Comparison of ENCODE assay signal across 24 cellular contexts in the genomic region with DNA sequence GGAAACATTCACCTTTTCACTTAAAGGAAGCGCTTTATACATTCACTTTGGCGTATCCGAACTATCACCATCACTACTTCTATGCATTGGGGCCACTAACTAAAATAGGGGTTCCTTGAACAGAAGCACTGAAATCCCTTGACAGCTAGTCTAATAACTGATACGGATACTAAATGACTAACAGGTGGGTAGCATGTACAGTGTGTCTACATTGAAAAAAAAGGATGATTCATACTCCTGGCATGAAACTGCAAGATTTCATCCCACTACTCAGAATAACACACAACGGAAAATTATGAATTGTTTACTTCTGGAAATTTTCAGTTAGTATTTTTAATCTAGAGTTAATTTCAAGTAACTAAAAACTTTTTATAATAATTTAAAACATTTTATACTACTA.
DNase-seq lines count a peak whose midpoint lies in the region; ATAC-seq, FAIRE-seq and TF ChIP-seq lines count a peak whose summit lies in the region.
"Had no signal": no experiment of that assay in that cellular context is flagged by ENCODE, and none has a peak within 500 bp of the region (broad histone marks: within the 10 kb centered on the region; RNA-seq: fewer than 3 reads in every experiment).

No MANE protein-coding gene starts in this region.

- H3K27ac Mint-ChIP-seq in activated T-helper 17 cell treated with anti-CD3 and anti-CD28 coated beads, Interleukin-2, amount 50 U/mL, for 72 hours = no peak overlapping the region
- H3K27ac Mint-ChIP-seq: activated naive CD8-positive, alpha-beta T cell; HFFc6; stimulated activated naive B cell treated with anti-CD40 and anti-IgM and Interleukin-4, amounts not matched to agents 10 μg/mL and 1 μg/mL and 100 μg/mL, for 72 hours had no signal

- peak; percentile 82 for ATAC-seq in activated T-helper 17 cell treated with anti-CD3 and anti-CD28 coated beads, Interleukin-2, amount 50 U/mL, for 72 hours (replicated peaks)
- no peak for ATAC-seq in foreskin keratinocyte
- ATAC-seq in GM21717 (IDR thresholded peaks at IDR 0.05; ENCODE audit: unreplicated experiment) = no peak
- ATAC-seq: heart right ventricle; left lobe of liver; sciatic nerve; stimulated activated naive B cell treated with anti-CD40 and anti-IgM and Interleukin-4, amounts not matched to agents 10 μg/mL and 1 μg/mL and 100 μg/mL, for 72 hours had no signal

- H3K27me3 Mint-ChIP-seq in activated T-helper 17 cell treated with anti-CD3 and anti-CD28 coated beads, Interleukin-2, amount 50 U/mL, for 72 hours = no peaks in the 10 kb centered on the region
- H3K27me3 Mint-ChIP-seq: activated naive CD8-positive, alpha-beta T cell; stimulated activated naive B cell treated with anti-CD40 and anti-IgM and Interleukin-4, amounts not matched to agents 10 μg/mL and 1 μg/mL and 100 μg/mL, for 72 hours had no signal

- peak; percentile 3 for DNase-seq in ACHN
- DNase-seq in HTR-8/SVneo (ENCODE audit: insufficient read length, low spot score) = peak; percentile 36
- peak; percentile 5 for DNase-seq in glomerular endothelial cell (ENCODE audit: extremely low read depth, low read depth, low spot score)
- DNase-seq in foreskin keratinocyte = no peak
- DNase-seq in stimulated activated CD8-positive, alpha-beta memory T cell treated with anti-CD3 and anti-CD28 coated beads, Interleukin-4, amount 100 ng/mL, for 48 hours = no peak
- DNase-seq in cerebellar cortex (ENCODE audit: low spot score) = no peak
- DNase-seq: activated CD4-positive, alpha-beta T cell treated with anti-CD3 and anti-CD28 coated beads, Interleukin-2, amount 50 U/mL, for 1 hour; cerebellar nuclear complex; GM23248; heart right ventricle; HFFc6; mesenchymal stem cell; MV-4-11; NCI-H510A; stimulated activated CD4-positive, alpha-beta T cell treated with anti-CD3 and anti-CD28 coated beads, Interleukin-4, amount 100 ng/mL, for 4 hours; stimulated activated naive B cell treated with anti-CD40 and anti-IgM and Interleukin-4, amounts not matched to agents 10 μg/mL and 1 μg/mL and 100 μg/mL, for 72 hours; T-helper 9 cell had no signal

- no peaks in the 10 kb centered on the region for H3K27me3 ChIP-seq in foreskin keratinocyte
- H3K27me3 ChIP-seq: heart right ventricle had no signal

- in situ Hi-C loops in ACHN (cut with HindIII; ENCODE audit: low pct_ligation_motif_present, low pct_unique_long_range_greater_than_20kb, low sequenced_read_pairs) = no loop called here

- no peak overlapping the region for H3K4me3 Mint-ChIP-seq in activated T-helper 17 cell treated with anti-CD3 and anti-CD28 coated beads, Interleukin-2, amount 50 U/mL, for 72 hours
- H3K4me3 Mint-ChIP-seq: activated naive CD8-positive, alpha-beta T cell; HFFc6; stimulated activated naive B cell treated with anti-CD40 and anti-IgM and Interleukin-4, amounts not matched to agents 10 μg/mL and 1 μg/mL and 100 μg/mL, for 72 hours had no signal

- no peaks in the 10 kb centered on the region for H3K9me3 Mint-ChIP-seq in activated T-helper 17 cell treated with anti-CD3 and anti-CD28 coated beads, Interleukin-2, amount 50 U/mL, for 72 hours
- H3K9me3 Mint-ChIP-seq: HFFc6; stimulated activated naive B cell treated with anti-CD40 and anti-IgM and Interleukin-4, amounts not matched to agents 10 μg/mL and 1 μg/mL and 100 μg/mL, for 72 hours had no signal

- no peaks in the 10 kb centered on the region for H3K4me1 ChIP-seq in foreskin keratinocyte
- H3K4me1 ChIP-seq: heart right ventricle had no signal

- no peak for TF ChIP-seq CTCF in foreskin keratinocyte (conservative IDR thresholded peaks at IDR 0.05)

- peaks cover 94% of the 10 kb centered on the region for H3K36me3 Mint-ChIP-seq in activated T-helper 17 cell treated with anti-CD3 and anti-CD28 coated beads, Interleukin-2, amount 50 U/mL, for 72 hours (ENCODE audit: low read depth)

- no peak for FAIRE-seq in HTR-8/SVneo (lab: Jason Lieb, UNC)
- FAIRE-seq: D721Med had no signal

- no peak overlapping the region for H3K27ac ChIP-seq in foreskin keratinocyte
- H3K27ac ChIP-seq: C4-2B, GM23248, heart right ventricle had no signal

- H3K4me1 Mint-ChIP-seq in activated T-helper 17 cell treated with anti-CD3 and anti-CD28 coated beads, Interleukin-2, amount 50 U/mL, for 72 hours = peaks cover 6% of the 10 kb centered on the region

Comparison
In these comparisons a context has a peak if more than half of its experiments do, and no peak if none do; other contexts are left out.
1. DNase-seq: peak in ACHN (single experiment), HTR-8/SVneo (single experiment) and glomerular endothelial cell (single experiment); none in foreskin keratinocyte (0 of 2), stimulated activated CD8-positive, alpha-beta memory T cell treated with anti-CD3 and anti-CD28 coated beads, Interleukin-4, amount 100 ng/mL, for 48 hours (single experiment) and cerebellar cortex (single experiment).